In genomic region chr4:186587416-186588018, GRCh38 we compare ENCODE assay signal across 8 cellular contexts. TPM values are rescaled to one million over a fixed set of nuclear protein-coding genes. Genes with fewer than 3 reads are reported as not detected.
DNase-seq lines count a peak whose midpoint lies in the region; ATAC-seq, FAIRE-seq and TF ChIP-seq lines count a peak whose summit lies in the region.

No MANE protein-coding gene starts in this region.

- POLR2A ChIA-PET in A549 (lab: Yijun Ruan, JAX) = no interaction called here

- peaks cover 93% of the 10 kb centered on the region for H3K36me3 ChIP-seq in RWPE2 (ENCODE audit: low read depth)

- H3K27me3 ChIP-seq in RWPE2 (ENCODE audit: insufficient read depth, poor library complexity, severe bottlenecking) = no peaks in the 10 kb centered on the region

- no peak for TF ChIP-seq EP300 in A549 (IDR thresholded peaks at IDR 0.05)

- CTCF ChIA-PET in A549 (lab: Yijun Ruan, JAX) = interaction anchor here (0.6 to 2.0 kb wide), 24 partner anchors 8 to 1590 kb away, joined by 3 to 18 read pairs (median 3); partner anchors contain the start of gene MTNR1A

- no peak for FAIRE-seq in A549 (lab: Jason Lieb, UNC)

- no peak overlapping the region for H3K4me3 Mint-ChIP-seq in glutamatergic neuron (ENCODE audit: unreplicated experiment)

- TF ChIP-seq RAD21 in A549 (conservative IDR thresholded peaks at IDR 0.05 in 1 of 2, IDR thresholded peaks at IDR 0.05 in 1 of 2) = peak; percentile 58 to 61

- H3K4me2 ChIP-seq in A549 = no peak overlapping the region

- H3K9me3 ChIP-seq in A549 = no peaks in the 10 kb centered on the region
- no peaks in the 10 kb centered on the region for H3K9me3 ChIP-seq in RWPE2 (ENCODE audit: severe bottlenecking)

- H3K9me3 Mint-ChIP-seq in glutamatergic neuron (ENCODE audit: unreplicated experiment) = peaks cover 1% of the 10 kb centered on the region

- no peak overlapping the region for H3K27ac ChIP-seq in A549
- H3K27ac ChIP-seq in RWPE2 (ENCODE audit: poor library complexity, severe bottlenecking) = no peak overlapping the region

- H3K36me3 Mint-ChIP-seq in glutamatergic neuron (ENCODE audit: unreplicated experiment) = peaks cover 5% of the 10 kb centered on the region

- H3K4me3 ChIP-seq in A549 (no peak overlapping the region), RWPE2 (ENCODE audit: severe bottlenecking) (no peak overlapping the region)

- H3K4me1 Mint-ChIP-seq in glutamatergic neuron (ENCODE audit: low read depth, unreplicated experiment) = no peaks in the 10 kb centered on the region

- DNase-seq in A549 (ENCODE audit: low read depth in 1 of 2, low spot score in 1 of 2) (peak; percentile 43 to 47), GM10266 (ENCODE audit: extremely low spot score) (peak; percentile 39), RWPE2 (ENCODE audit: low spot score) (no peak), glutamatergic neuron (peak; percentile 78), renal cortical epithelial cell (ENCODE audit: low read depth) (peak; percentile 44), NCI-H526 treated with DMSO at 0.1 percent for 48 hours (lab: John Stamatoyannopoulos, UW) (no peak)
- peak; percentile 56 for DNase-seq in activated naive CD4-positive, alpha-beta T cell treated with Interleukin-2 at 50 U/mL for 16 hours

- 27% methylated on average over 4 of the region's 4 CpGs for WGBS in A549 (ENCODE audit: missing lambda C conversion rate)

- H3K27me3 Mint-ChIP-seq in glutamatergic neuron (ENCODE audit: unreplicated experiment) = peaks cover 2% of the 10 kb centered on the region

- no peak overlapping the region for H3K27ac Mint-ChIP-seq in glutamatergic neuron (ENCODE audit: unreplicated experiment)

- H3K4me1 ChIP-seq in A549 (no peaks in the 10 kb centered on the region), RWPE2 (ENCODE audit: insufficient read depth, poor library complexity, severe bottlenecking) (no peaks in the 10 kb centered on the region)

- ATAC-seq in A549 = peak in 1 of 2 experiments; percentile 82; a peak in 4 of 6 replicates
- ATAC-seq in HG02938 (IDR thresholded peaks at IDR 0.05; ENCODE audit: unreplicated experiment) = peak; percentile 75
- ATAC-seq in RWPE2 (ENCODE audit: low read depth) = peak; percentile 70; the same call in 2 of the 3 replicates

- TF ChIP-seq CTCF in A549 (IDR thresholded peaks at IDR 0.05) (peak; percentile 82), GM10266 (IDR thresholded peaks at IDR 0.05; ENCODE audit: control insufficient read depth, insufficient read depth, low read depth, missing control alignments) (peak; percentile 87), RWPE2 (IDR thresholded peaks at IDR 0.05; ENCODE audit: poor library complexity, severe bottlenecking) (peak; percentile 93), glutamatergic neuron (IDR thresholded peaks at IDR 0.05; ENCODE audit: partially characterized antibody, unreplicated experiment) (peak; percentile 94)

- TF ChIP-seq POLR2A in A549 (IDR thresholded peaks at IDR 0.05; ENCODE audit: low read length) = no peak

TF ChIP-seq in A549, 52 proteins besides CTCF, POLR2A, EP300 and RAD21:
- TF ChIP-seq HES2 (IDR thresholded peaks at IDR 0.05) = no peak
- TF ChIP-seq MAFK (IDR thresholded peaks at IDR 0.05; ENCODE audit: partially characterized antibody) = no peak
- no peak for TF ChIP-seq ZNF302 (CRISPR knock-in tag; IDR thresholded peaks at IDR 0.05)
- peak; percentile 74 for TF ChIP-seq SMC3 (IDR thresholded peaks at IDR 0.05)
TF ChIP-seq in A549: peak in this region for 1.

RNA-seq across cellular contexts. Expression of gene MTNR1A, which starts 32.1 kb away (rescaled TPM):
- 0.47 and 0.60 TPM in 2 replicates for polyA plus RNA-seq in A549 (2011; rRNA removed)
- 0.59 and 1.2 TPM in 2 replicates for polyA plus RNA-seq in A549 (2012; cell fraction: cytosol; rRNA removed)
- polyA plus RNA-seq in A549 (2012; cell fraction: nucleus; rRNA removed) = 0.36 and 0.42 TPM in 2 replicates
- polyA plus RNA-seq in A549 (2017; fragmentation: RNase III; extraction: RNeasy Plus Mini Kit Qiagen cat#74134 plus additional on column Dnase treatment) = 0.16 to 0.24 TPM (median 0.17 TPM) in 3 replicates
- polyA minus RNA-seq in A549 (2011; rRNA and poly(A)+ RNA removed) = 2.0 and 2.4 TPM in 2 replicates
- not detected for total RNA-seq in glutamatergic neuron (ENCODE audit: unreplicated experiment)
- 0.10 TPM in 1 of 2 replicates, not detected in the other for total RNA-seq in renal cortical epithelial cell

Comparison
In these comparisons a context has a peak if more than half of its experiments do, and no peak if none do; other contexts are left out.
1. DNase-seq: peak in A549 (2 of 2), GM10266 (single experiment), activated naive CD4-positive, alpha-beta T cell treated with Interleukin-2 at 50 U/mL for 16 hours (single experiment), glutamatergic neuron (single experiment) and renal cortical epithelial cell (single experiment); none in RWPE2 (single experiment) and NCI-H526 treated with DMSO at 0.1 percent for 48 hours (single experiment).
2. Peak in every context shown above with its lines, with median percentiles within 50 percentile points of each other: CTCF ChIP-seq.